In genomic region chr5:159240301-159240870, GRCh38 we compare ENCODE assay signal across 1 cellular context.
TF ChIP-seq lines count a peak whose summit lies in the region.

No MANE protein-coding gene starts in this region.

TF ChIP-seq in IMR-90, 13 proteins besides CTCF, POLR2A, EP300 and RAD21:
- TF ChIP-seq RFX5 (IDR thresholded peaks at IDR 0.05; ENCODE audit: low read depth, low read length) (no peak), NFE2L2 (IDR thresholded peaks at IDR 0.05; ENCODE audit: low read depth, low read length) (no peak), SMC3 (IDR thresholded peaks at IDR 0.05; ENCODE audit: low read depth, low read length) (no peak), BHLHE40 (IDR thresholded peaks at IDR 0.05; ENCODE audit: low read depth, low read length) (no peak), ELK1 (IDR thresholded peaks at IDR 0.05; ENCODE audit: borderline replicate concordance, low read depth, low read length) (no peak), MXI1 (IDR thresholded peaks at IDR 0.05; ENCODE audit: borderline replicate concordance, low read depth, low read length) (no peak), CEBPB (IDR thresholded peaks at IDR 0.05; ENCODE audit: low read depth, low read length) (no peak), FOS (IDR thresholded peaks at IDR 0.05; ENCODE audit: low read depth, low read length) (no peak), USF2 (IDR thresholded peaks at IDR 0.05; ENCODE audit: low read depth, low read length) (no peak), RCOR1 (IDR thresholded peaks at IDR 0.05; ENCODE audit: insufficient replicate concordance, low read length) (no peak), MAZ (IDR thresholded peaks at IDR 0.05; ENCODE audit: borderline replicate concordance, low read depth, low read length) (no peak), MAFK (IDR thresholded peaks at IDR 0.05; ENCODE audit: low read depth, low read length) (no peak)
